Comparison of ENCODE assay signal across 8 cellular contexts in the genomic region with DNA sequence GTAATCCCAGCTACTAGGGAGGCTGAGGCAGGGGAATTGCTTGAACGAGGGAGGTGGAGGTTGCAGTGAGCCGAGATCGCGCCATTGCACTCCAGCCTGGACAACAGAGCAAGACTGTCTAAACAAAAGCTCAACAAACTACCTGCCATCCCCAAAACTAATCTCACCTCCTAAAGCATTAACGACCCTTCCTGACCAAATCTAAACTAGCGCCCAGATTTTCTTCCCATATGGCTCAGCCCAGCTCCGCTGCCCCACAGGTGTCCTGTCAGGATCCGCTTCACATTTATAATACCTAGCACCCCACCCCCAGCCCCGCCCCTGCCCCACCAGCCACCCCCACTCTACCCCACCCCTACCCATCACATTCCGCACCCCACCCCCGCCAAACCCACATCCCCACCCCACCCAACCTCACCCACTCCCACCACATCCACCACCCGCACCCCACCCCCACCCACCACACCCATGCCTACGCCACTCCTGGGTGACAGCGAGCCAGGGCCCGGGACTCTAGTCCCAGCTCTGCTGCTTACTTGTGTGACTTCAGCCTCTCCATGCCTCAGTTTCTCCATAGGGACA. TPM values are rescaled to one million over a fixed set of nuclear protein-coding genes. Genes with fewer than 3 reads are reported as not detected.
A peak's percentile ranks its signal among the peaks of the same experiment; 100 is the strongest.
DNase-seq lines count a peak whose midpoint lies in the region; ATAC-seq, FAIRE-seq and TF ChIP-seq lines count a peak whose summit lies in the region.

No MANE protein-coding gene starts in this region.

- peak overlapping the region; percentile 82 for H3K4me3 ChIP-seq in A549
- peak overlapping the region; percentile 83 for H3K4me3 ChIP-seq in HL-60 (replicated peaks; ENCODE audit: insufficient read depth, low read length)
- H3K4me3 ChIP-seq in heart right ventricle: peak overlapping the region; percentile 82 to 99 (median 94)
- peak overlapping the region; percentile 72 to 93 for H3K4me3 ChIP-seq in small intestine (ENCODE audit: low read depth in 1 of 2, low read length in 2 of 2)

- H3K4me1 Mint-ChIP-seq in activated T-cell treated with anti-CD3 and anti-CD28 coated beads, Interleukin-2, amount 50 U/mL, for 72 hours (ENCODE audit: low read depth): peaks cover 67% of the 10 kb centered on the region

- peak in 1 of 2 experiments; percentile 48 for DNase-seq in A549 (ENCODE audit: low read depth in 1 of 2, low spot score in 1 of 2)
- no peak for DNase-seq in HL-60 (ENCODE audit: low read depth in 1 of 2, low spot score in 1 of 2)
- DNase-seq in activated T-cell treated with anti-CD3 and anti-CD28 coated beads, Interleukin-2, amount 50 U/mL, for 72 hours: no peak
- DNase-seq in heart right ventricle: no peak
- no peak for DNase-seq in small intestine
- DNase-seq in NCI-H2029 treated with DMSO at 0.1 percent for 48 hours (lab: John Stamatoyannopoulos, UW): no peak

- ATAC-seq in A549: peak; percentile 20 to 44
- ATAC-seq in GM19324 (IDR thresholded peaks at IDR 0.05; ENCODE audit: low FRiP score, unreplicated experiment): peak; percentile 12
- ATAC-seq in activated T-cell treated with anti-CD3 and anti-CD28 coated beads, Interleukin-2, amount 50 U/mL, for 72 hours (replicated peaks in 1 of 2): peak; percentile 29 to 35
- peak in 6 of 8 donors; percentile 4 to 22 (median 7) for ATAC-seq in heart right ventricle
- ATAC-seq in HG03565 (IDR thresholded peaks at IDR 0.05; ENCODE audit: unreplicated experiment): no peak

- H3K27me3 Mint-ChIP-seq in activated T-cell treated with anti-CD3 and anti-CD28 coated beads, Interleukin-2, amount 50 U/mL, for 72 hours (ENCODE audit: low read depth): no peaks in the 10 kb centered on the region

- CTCF ChIA-PET in A549 (lab: Yijun Ruan, JAX): interaction anchor here (0.6 to 14.1 kb wide), 12 partner anchors 15 to 994 kb away, joined by 3 to 490 read pairs (median 30); partner anchors contain the start of genes PLEKHF1 and POP4

- H3K27ac Mint-ChIP-seq in activated T-cell treated with anti-CD3 and anti-CD28 coated beads, Interleukin-2, amount 50 U/mL, for 72 hours: peak overlapping the region; percentile 88

- FAIRE-seq in A549 (lab: Jason Lieb, UNC) (no peak), small intestine (lab: Jason Lieb, UNC) (no peak)

- intact Hi-C loops in heart right ventricle (cut with DNase I): loop anchor here in 4 of 10 donors (2.0 to 10.0 kb wide), 2 partner anchors 20 to 50 kb away; partner anchors contain the start of gene PLEKHF1 (in 3 of the 4)

- H3K9me3 ChIP-seq in A549 (no peaks in the 10 kb centered on the region), heart right ventricle (no peaks in the 10 kb centered on the region), small intestine (ENCODE audit: control insufficient read depth, low read depth) (no peaks in the 10 kb centered on the region)

- TF ChIP-seq CTCF in A549 (IDR thresholded peaks at IDR 0.05) (no peak), HL-60 (IDR thresholded peaks at IDR 0.05; ENCODE audit: insufficient read depth, low read length) (no peak), heart right ventricle (IDR thresholded peaks at IDR 0.05) (no peak)

- peak overlapping the region; percentile 91 to 93 for H3K27ac ChIP-seq in A549
- H3K27ac ChIP-seq in HL-60 (replicated peaks): peak overlapping the region; percentile 93
- H3K27ac ChIP-seq in heart right ventricle: peak overlapping the region; percentile 92 to 100 (median 98)
- peak overlapping the region; percentile 94 to 98 for H3K27ac ChIP-seq in small intestine (ENCODE audit: low read depth in 1 of 2, low read length in 1 of 2)

- H3K36me3 ChIP-seq in heart right ventricle: peaks cover 0 to 4% (median 0%) of the 10 kb centered on the region in 9 donors
- no peaks in the 10 kb centered on the region for H3K36me3 ChIP-seq in small intestine (ENCODE audit: control insufficient read depth in 2 of 2, insufficient read depth in 2 of 2, low read length in 2 of 2)

- peak overlapping the region; percentile 91 to 97 for H3K4me3 Mint-ChIP-seq in activated T-cell treated with anti-CD3 and anti-CD28 coated beads, Interleukin-2, amount 50 U/mL, for 72 hours

- no peaks in the 10 kb centered on the region for H3K9me3 Mint-ChIP-seq in activated T-cell treated with anti-CD3 and anti-CD28 coated beads, Interleukin-2, amount 50 U/mL, for 72 hours

- TF ChIP-seq RAD21 in A549 (conservative IDR thresholded peaks at IDR 0.05 in 1 of 2, IDR thresholded peaks at IDR 0.05 in 1 of 2): no peak

- H3K4me1 ChIP-seq in A549: peaks cover 21% of the 10 kb centered on the region
- H3K4me1 ChIP-seq in heart right ventricle: peaks cover 0 to 49% (median 28%) of the 10 kb centered on the region in 9 donors
- H3K4me1 ChIP-seq in small intestine (ENCODE audit: control insufficient read depth in 2 of 2, insufficient read depth in 1 of 2, low read depth in 1 of 2, low read length in 1 of 2): peaks cover 0 to 16% of the 10 kb centered on the region in 2 donors

- TF ChIP-seq EP300 in A549 (IDR thresholded peaks at IDR 0.05): no peak

- POLR2A ChIA-PET in A549 (lab: Yijun Ruan, JAX): interaction anchor here (0.5 to 7.2 kb wide), 17 partner anchors 8 to 108 kb away, joined by 3 to 110 read pairs (median 3); partner anchors contain the start of genes PLEKHF1 and POP4

- peak overlapping the region; percentile 89 for H3K4me2 ChIP-seq in A549

- H3K27me3 ChIP-seq in HL-60 (ENCODE audit: insufficient read depth, poor library complexity, severe bottlenecking) (no peaks in the 10 kb centered on the region), heart right ventricle (no peaks in the 10 kb centered on the region), small intestine (ENCODE audit: control insufficient read depth in 2 of 2, insufficient read depth in 2 of 2, low read length in 2 of 2) (no peaks in the 10 kb centered on the region)

- 46% methylated on average over 9 of the region's 15 CpGs for WGBS in A549 (ENCODE audit: missing lambda C conversion rate)
- WGBS in heart right ventricle, 2 donors: 39 to 41% methylated on average over 13 to 15 of the region's 15 CpGs
- WGBS in small intestine, 3 donors: 23 to 27% (median 26%) methylated on average over 10 to 15 of the region's 15 CpGs

- no peak for TF ChIP-seq POLR2A in A549 (IDR thresholded peaks at IDR 0.05; ENCODE audit: low read length)

- H3K36me3 Mint-ChIP-seq in activated T-cell treated with anti-CD3 and anti-CD28 coated beads, Interleukin-2, amount 50 U/mL, for 72 hours (ENCODE audit: insufficient read depth in 2 of 2): peaks cover 4 to 11% of the 10 kb centered on the region in 2 donors

TF ChIP-seq in A549, 52 proteins besides CTCF, POLR2A, EP300 and RAD21 (continues in another document):
- TF ChIP-seq MAZ (IDR thresholded peaks at IDR 0.05; ENCODE audit: borderline replicate concordance, low read depth, low read length): no peak
- TF ChIP-seq FOXS1 (CRISPR knock-in tag; IDR thresholded peaks at IDR 0.05): no peak
- no peak for TF ChIP-seq TFCP2L1 (CRISPR knock-in tag; IDR thresholded peaks at IDR 0.05)
- no peak for TF ChIP-seq HMGXB4 (CRISPR knock-in tag; IDR thresholded peaks at IDR 0.05; ENCODE audit: borderline replicate concordance)
- TF ChIP-seq FOSL2 (IDR thresholded peaks at IDR 0.05): no peak
- TF ChIP-seq FOSL2 (CRISPR knock-in tag; IDR thresholded peaks at IDR 0.05): no peak
- TF ChIP-seq NPAS2 (CRISPR knock-in tag; IDR thresholded peaks at IDR 0.05; ENCODE audit: borderline replicate concordance): no peak
- no peak for TF ChIP-seq JUNB (IDR thresholded peaks at IDR 0.05)
- no peak for TF ChIP-seq ATOH8 (CRISPR knock-in tag; IDR thresholded peaks at IDR 0.05; ENCODE audit: low read depth)
- no peak for TF ChIP-seq RNF2 (IDR thresholded peaks at IDR 0.05; ENCODE audit: borderline replicate concordance, low read depth)
- TF ChIP-seq KDM5A (IDR thresholded peaks at IDR 0.05): no peak

RNA-seq across cellular contexts. Expression of gene C19orf12, which starts 0.6 kb away (rescaled TPM):
- polyA plus RNA-seq in A549 (2011; rRNA removed) (33.6 and 34.3 TPM in 2 replicates), A549 (2017; fragmentation: RNase III; extraction: RNeasy Plus Mini Kit Qiagen cat#74134 plus additional on column Dnase treatment) (35.2 to 36.1 TPM (median 35.2 TPM) in 3 replicates), heart right ventricle (10 to 100 TPM; 26.7 to 34.8 TPM), small intestine (10 to 100 TPM; 19.0 to 26.2 (median 20.0) TPM)
- polyA plus RNA-seq in A549 (2012; cell fraction: cytosol; rRNA removed): 30.8 and 40.5 TPM in 2 replicates
- 35.7 and 36.4 TPM in 2 replicates for polyA plus RNA-seq in A549 (2012; cell fraction: nucleus; rRNA removed)
- polyA minus RNA-seq in A549 (2011; rRNA and poly(A)+ RNA removed): 11.6 and 15.1 TPM in 2 replicates
- total RNA-seq in activated T-cell treated with anti-CD3 and anti-CD28 coated beads, Interleukin-2, amount 50 U/mL, for 72 hours: 10 to 100 TPM; 32.1 to 35.6 TPM
- total RNA-seq in heart right ventricle: 10 to 100 TPM; 30.3 to 83.3 (median 40.0) TPM

RNA-seq across cellular contexts. Expression of gene PLEKHF1, which starts 49.2 kb away (rescaled TPM):
- polyA plus RNA-seq in A549 (2011; rRNA removed): 2.1 and 2.3 TPM in 2 replicates
- polyA plus RNA-seq in A549 (2012; cell fraction: cytosol; rRNA removed): 7.1 and 8.7 TPM in 2 replicates
- 9.8 and 13.2 TPM in 2 replicates for polyA plus RNA-seq in A549 (2012; cell fraction: nucleus; rRNA removed)
- polyA plus RNA-seq in A549 (2017; fragmentation: RNase III; extraction: RNeasy Plus Mini Kit Qiagen cat#74134 plus additional on column Dnase treatment): 4.1 to 4.4 TPM (median 4.2 TPM) in 3 replicates
- 3.3 and 3.4 TPM in 2 replicates for polyA minus RNA-seq in A549 (2011; rRNA and poly(A)+ RNA removed)
- 10 to 100 TPM; 21.3 to 21.5 TPM for total RNA-seq in activated T-cell treated with anti-CD3 and anti-CD28 coated beads, Interleukin-2, amount 50 U/mL, for 72 hours
- total RNA-seq in heart right ventricle: 10 to 100 TPM in 9 of 10 donors, 1 to 10 TPM in 1; 7.0 to 38.8 (median 16.5) TPM
- polyA plus RNA-seq in heart right ventricle: 10 to 100 TPM; 38.8 to 47.9 TPM
- polyA plus RNA-seq in small intestine: 10 to 100 TPM in 2 of 3 donors, 1 to 10 TPM in 1; 2.2 to 12.2 (median 12.0) TPM
